In genomic region chr4:185359767-185360446, GRCh38 we compare ENCODE assay signal across 21 cellular contexts. TPM values are rescaled to one million over a fixed set of nuclear protein-coding genes. Genes with fewer than 3 reads are reported as not detected.
DNase-seq lines count a peak whose midpoint lies in the region; ATAC-seq, FAIRE-seq and TF ChIP-seq lines count a peak whose summit lies in the region.
"Had no signal": no experiment of that assay in that cellular context is flagged by ENCODE, and none has a peak within 500 bp of the region (broad histone marks: within the 10 kb centered on the region; RNA-seq: fewer than 3 reads in every experiment).

No MANE protein-coding gene starts in this region.

- H2AK5ac ChIP-seq in H9 (ENCODE audit: insufficient read length, low read length) = no peak overlapping the region

- no peak; a peak in 1 of 4 replicates for TF ChIP-seq RAD21 in K562 (CRISPR knock-in tag; conservative IDR thresholded peaks at IDR 0.05 in 1 of 2, IDR thresholded peaks at IDR 0.05 in 1 of 2)

- no peak overlapping the region for H3K56ac ChIP-seq in H9 (ENCODE audit: insufficient read length, low read depth, low read length)

- no peaks in the 10 kb centered on the region for H3K23me2 ChIP-seq in H9 (ENCODE audit: insufficient read length, low read depth, low read length, poor library complexity, severe bottlenecking)

- intact Hi-C loops in MCF 10A (cut with micrococcal nuclease) = no loop called here
- intact Hi-C loops in mammary epithelial cell (cut with micrococcal nuclease) = no loop called here
- intact Hi-C loops in K562 (cut with micrococcal nuclease) = loop anchor here (2.0 kb wide), 1 partner anchor 35 kb away; the partner anchor contains the start of gene LRP2BP

- H3K4me1 Mint-ChIP-seq in MCF 10A (ENCODE audit: insufficient read depth, unreplicated experiment) (no peaks in the 10 kb centered on the region), H9 (peaks cover 3 to 4% of the 10 kb centered on the region in 2 experiments; a peak in 3 of 4 replicates)

- WGBS in mammary epithelial cell (ENCODE audit: low coverage, missing lambda C conversion rate) = 98% methylated on average over 8 of the region's 8 CpGs
- WGBS in K562 (ENCODE audit: insufficient coverage, low coverage, missing lambda C conversion rate) = 6% methylated on average over 8 of the region's 8 CpGs
- no CpG with 5 or more reads among the region's 8 CpGs for WGBS in H9 (ENCODE audit: extremely low coverage, insufficient read length, low lambda C conversion rate)

- H3K4me3 Mint-ChIP-seq in MCF 10A (ENCODE audit: unreplicated experiment) (no peak overlapping the region), H9 (no peak overlapping the region)

- H3K4me3 ChIP-seq in mammary epithelial cell (replicated peaks in 1 of 3; ENCODE audit: insufficient read depth in 1 of 3, low read depth in 2 of 3, low read length in 3 of 3) (no peak overlapping the region), K562 (no peak overlapping the region)
- H3K4me3 ChIP-seq: MG63, Peyer's patch had no signal

- H2BK120ac ChIP-seq in H9 (ENCODE audit: low read depth, low read length, poor library complexity, severe bottlenecking) = no peak overlapping the region

- TF ChIP-seq EP300 in K562 (IDR thresholded peaks at IDR 0.05; ENCODE audit: low read length) = peak; percentile 26; the same call in 1 of the 2 replicates

- no peaks in the 10 kb centered on the region for H3K79me2 ChIP-seq in mammary epithelial cell (ENCODE audit: insufficient read depth, low read length)
- H3K79me2 ChIP-seq in K562 (ENCODE audit: control insufficient read depth, insufficient read depth, low read length) = no peaks in the 10 kb centered on the region
- no peaks in the 10 kb centered on the region for H3K79me2 ChIP-seq in H9 (ENCODE audit: insufficient read depth, low read length)
- H3K79me2 ChIP-seq: parathyroid adenoma had no signal

- H2BK20ac ChIP-seq in H9 (ENCODE audit: low read depth, low read length, poor library complexity, severe bottlenecking) = no peak overlapping the region

- POLR2A ChIA-PET in MCF 10A (lab: Yijun Ruan, JAX) = no interaction called here
- POLR2A ChIA-PET in K562 (lab: Yijun Ruan, JAX) = no interaction called here

- no peaks in the 10 kb centered on the region for H3K79me1 ChIP-seq in H9 (ENCODE audit: insufficient read depth, low read depth, low read length, poor library complexity, severe bottlenecking)

- no peaks in the 10 kb centered on the region for H3K9me1 ChIP-seq in K562 (ENCODE audit: control insufficient read depth, insufficient read depth, low read length)

- ATAC-seq in K562 = peak; percentile 73
- ATAC-seq in HG03442 (IDR thresholded peaks at IDR 0.05; ENCODE audit: unreplicated experiment) = no peak
- ATAC-seq: left colon had no signal

- FAIRE-seq in K562 (lab: Jason Lieb, UNC) = peak; percentile 82
- FAIRE-seq: endometrium had no signal

- H3K9me3 Mint-ChIP-seq in MCF 10A (ENCODE audit: unreplicated experiment) (no peaks in the 10 kb centered on the region), H9 (no peaks in the 10 kb centered on the region)

- H3K4ac ChIP-seq in H9 (ENCODE audit: low read depth, low read length) = no peak overlapping the region

- in situ Hi-C loops in mammary epithelial cell (cut with MboI; ENCODE audit: low sequenced_read_pairs in 2 of 2) = no loop called here
- in situ Hi-C loops in K562 (cut with MboI) = no loop called here

- TF ChIP-seq CTCF in MCF 10A (IDR thresholded peaks at IDR 0.05; ENCODE audit: unreplicated experiment) = no peak
- TF ChIP-seq CTCF in mammary epithelial cell (conservative IDR thresholded peaks at IDR 0.05 in 1 of 2, IDR thresholded peaks at IDR 0.05 in 1 of 2; ENCODE audit: extremely low read depth in 1 of 2, insufficient read depth in 1 of 2, low read depth in 1 of 2, low read length in 2 of 2) = no peak
- TF ChIP-seq CTCF in K562 (IDR thresholded peaks at IDR 0.05 in 2 of 3, conservative IDR thresholded peaks at IDR 0.05 in 1 of 3; ENCODE audit: insufficient read depth in 2 of 3, low read depth in 1 of 3, low read length in 3 of 3) = no peak
- TF ChIP-seq CTCF in H9 (conservative IDR thresholded peaks at IDR 0.05) = no peak

- H2AFZ ChIP-seq in mammary epithelial cell (ENCODE audit: low read depth, low read length) (no peak overlapping the region), K562 (ENCODE audit: low read depth, low read length) (peak overlapping the region; percentile 70), H9 (ENCODE audit: low read length) (no peak overlapping the region)
- H2AFZ ChIP-seq: parathyroid adenoma had no signal

- dilution Hi-C loops in mammary epithelial cell (cut with HindIII; ENCODE audit: low sequenced_read_pairs) = no loop called here

- H3K27me3 Mint-ChIP-seq in MCF 10A (ENCODE audit: insufficient read depth, unreplicated experiment) (no peaks in the 10 kb centered on the region), H9 (ENCODE audit: low read depth) (no peaks in the 10 kb centered on the region)

- no peak overlapping the region for H3K27ac ChIP-seq in mammary epithelial cell (ENCODE audit: insufficient read depth, low read depth, low read length)
- peak overlapping the region; percentile 54; the same call in 2 of the 3 replicates for H3K27ac ChIP-seq in K562 (ENCODE audit: extremely low read depth, low read depth, low read length)
- H3K27ac ChIP-seq in H9 (ENCODE audit: insufficient read length, low read depth, low read length) = no peak overlapping the region
- H3K27ac ChIP-seq: parathyroid adenoma, Peyer's patch had no signal

- H2BK5ac ChIP-seq in H9 (ENCODE audit: insufficient read length, low read length) = no peak overlapping the region

- H3K23ac ChIP-seq in H9 (ENCODE audit: insufficient read length, low read depth, low read length) = no peak overlapping the region

- no peak overlapping the region for H2BK12ac ChIP-seq in H9 (ENCODE audit: insufficient read length, low read depth, low read length)

- no peak overlapping the region for H4K5ac ChIP-seq in H9 (ENCODE audit: insufficient read length, low read depth, low read length)

- no peak overlapping the region for H4K8ac ChIP-seq in H9 (replicated peaks; ENCODE audit: insufficient read length, low read depth, low read length)

- H3K9me3 ChIP-seq in mammary epithelial cell (replicated peaks; ENCODE audit: insufficient read depth, low read length) (no peaks in the 10 kb centered on the region), K562 (replicated peaks; ENCODE audit: control insufficient read depth, insufficient read depth, low read depth, low read length) (no peaks in the 10 kb centered on the region), H9 (ENCODE audit: control insufficient read depth, low read depth, low read length) (no peaks in the 10 kb centered on the region)
- H3K9me3 ChIP-seq: MG63, Peyer's patch had no signal

- H3K36me3 Mint-ChIP-seq in MCF 10A (ENCODE audit: insufficient read depth, unreplicated experiment) = peaks cover 7% of the 10 kb centered on the region
- H3K36me3 Mint-ChIP-seq in H9 (ENCODE audit: insufficient read depth in 1 of 3, low read depth in 3 of 3) = peaks cover 2 to 36% (median 15%) of the 10 kb centered on the region in 3 experiments; a peak in 5 of 7 replicates

- no peak overlapping the region for H3T11ph ChIP-seq in H9 (ENCODE audit: low read length)

- H3K4me1 ChIP-seq in mammary epithelial cell (ENCODE audit: insufficient read depth, low read length) (no peaks in the 10 kb centered on the region), K562 (replicated peaks in 1 of 2; ENCODE audit: control insufficient read depth in 2 of 2, insufficient read depth in 2 of 2, low read length in 2 of 2) (peaks cover 13 to 37% of the 10 kb centered on the region in 2 experiments), H9 (ENCODE audit: insufficient read depth, low read length) (no peaks in the 10 kb centered on the region)
- H3K4me1 ChIP-seq: parathyroid adenoma, Peyer's patch had no signal

- CTCF ChIA-PET in MCF 10A (lab: Yijun Ruan, JAX) = interaction anchor here (1.0 kb wide), 1 partner anchor 65 kb away, joined by 3 read pairs; no protein-coding TSS in a partner anchor
- CTCF ChIA-PET in mammary epithelial cell (lab: Charles Lee; ENCODE audit: low non-redundant PET) = no interaction called here
- CTCF ChIA-PET in K562 (lab: Yijun Ruan, JAX; ENCODE audit: low intra/inter-chr PET ratio) = no interaction called here

- H3K9ac ChIP-seq in mammary epithelial cell (ENCODE audit: insufficient read depth, low read length) (no peak overlapping the region), K562 (ENCODE audit: insufficient read depth in 1 of 2, low read depth in 2 of 2, low read length in 2 of 2) (peak overlapping the region in 1 of 2 experiments; percentile 23; a peak in 2 of 4 replicates), H9 (ENCODE audit: extremely low read depth, insufficient read length, low read length) (no peak overlapping the region)
- H3K9ac ChIP-seq: parathyroid adenoma had no signal

- H3K27me3 ChIP-seq in mammary epithelial cell (ENCODE audit: insufficient read depth, low read length) (no peaks in the 10 kb centered on the region), K562 (ENCODE audit: control insufficient read depth in 2 of 2, insufficient read depth in 2 of 2, low read length in 2 of 2) (no peaks in the 10 kb centered on the region), H9 (ENCODE audit: insufficient read depth, low read length) (no peaks in the 10 kb centered on the region)
- H3K27me3 ChIP-seq: MG63, Peyer's patch had no signal

- H3K36me3 ChIP-seq in mammary epithelial cell (ENCODE audit: insufficient read depth, low read length) (no peaks in the 10 kb centered on the region), K562 (ENCODE audit: control insufficient read depth, insufficient read depth, low read length) (no peaks in the 10 kb centered on the region; the same call in 2 of the 3 replicates)
- H3K36me3 ChIP-seq: MG63 had no signal

- no peak overlapping the region for H4K91ac ChIP-seq in H9 (ENCODE audit: insufficient read length, low read depth, low read length)

- DNase-seq in MCF 10A (ENCODE audit: unreplicated experiment) (peak; percentile 14), mammary epithelial cell (no peak), K562 (ENCODE audit: extremely low read depth in 1 of 4, low spot score in 3 of 4) (peak; percentile 21 to 79 (median 47)), glomerular visceral epithelial cell (ENCODE audit: extremely low spot score) (peak; percentile 12), H9 (no peak), inferior parietal cortex (ENCODE audit: extremely low spot score) (no peak), middle frontal gyrus (ENCODE audit: extremely low spot score, low spot score) (no peak)
- DNase-seq: 8988T; activated CD4-positive, CD25-positive, alpha-beta regulatory T cell treated with anti-CD3 and anti-CD28 coated beads, Interleukin-2, amount 50 U/mL, for 72 hours; activated naive CD4-positive, alpha-beta T cell treated with Interleukin-2 at 50 U/mL for 16 hours; COR-L47; GDM1; hippocampal formation; left colon; NCI-H2081; NCI-H69; Peyer's patch had no signal

- H3K4me2 ChIP-seq in mammary epithelial cell (ENCODE audit: insufficient read depth, low read depth, low read length) (no peak overlapping the region), K562 (ENCODE audit: insufficient read depth, low read length) (peak overlapping the region; percentile 40; the same call in 1 of the 2 replicates), H9 (ENCODE audit: insufficient read depth, insufficient read length, low read length) (no peak overlapping the region)

- no peak for TF ChIP-seq POLR2A in K562 (conservative IDR thresholded peaks at IDR 0.05)

- BruUV-seq in MCF 10A (replicated peaks; lab: Mats Ljungman, UMichigan) (no TSS peak), mammary epithelial cell (replicated peaks; lab: Mats Ljungman, UMichigan) (no TSS peak), K562 (replicated peaks; lab: Mats Ljungman, UMichigan) (no TSS peak)

- no peak overlapping the region for H3K18ac ChIP-seq in H9 (ENCODE audit: insufficient read length, low read depth, low read length)

- no peak overlapping the region for H3K14ac ChIP-seq in H9 (ENCODE audit: insufficient read depth, low read length)

- no peak overlapping the region for H2BK15ac ChIP-seq in H9 (ENCODE audit: low read depth, low read length)

- no peak overlapping the region for H3K27ac Mint-ChIP-seq in MCF 10A (ENCODE audit: low read depth, unreplicated experiment)
- no peak overlapping the region for H3K27ac Mint-ChIP-seq in H9

- H4K20me1 ChIP-seq in mammary epithelial cell (ENCODE audit: insufficient read depth, low read length) = no peaks in the 10 kb centered on the region
- H4K20me1 ChIP-seq in K562 (replicated peaks; ENCODE audit: control insufficient read depth, insufficient read depth, low read length) = no peaks in the 10 kb centered on the region
- H4K20me1 ChIP-seq in H9 (ENCODE audit: control insufficient read depth, insufficient read depth, insufficient read length) = no peaks in the 10 kb centered on the region

RNA-seq across cellular contexts. Expression of gene LRP2BP, which starts 35.8 kb away (rescaled TPM):
- total RNA-seq in MCF 10A (2022) (0.64 and 0.70 TPM in 2 replicates), mammary epithelial cell (under 1 TPM; 0.49 to 0.50 TPM), K562 (2014; rRNA removed) (0.24 and 0.91 TPM in 2 replicates), K562 (2014; rRNA removed; fragmentation: Illumina TruSeq; extraction: Trizol) (0.62 and 1.1 TPM in 2 replicates), K562 (2015; rRNA removed; fragmentation: Illumina TruSeq; extraction: Trizol) (0.45 and 0.62 TPM in 2 replicates), K562 (2021) (0.40 and 0.42 TPM in 2 replicates), H9 (2021) (0.20 and 0.46 TPM in 2 replicates)
- polyA plus RNA-seq in mammary epithelial cell (0.12 TPM), K562 (2011; rRNA removed) (2.1 TPM in 2 replicates), K562 (2014; fragmentation: Illumina TruSeq; extraction: Trizol) (0.22 and 0.45 TPM in 2 replicates), K562 (2014; fragmentation: Nextera tagmentation; extraction: Ambion mirVana) (under 1 TPM; 0.51 to 0.59 TPM), K562 (2014; rRNA removed) (0.49 and 0.78 TPM in 2 replicates)
- not detected for polyA minus RNA-seq in mammary epithelial cell
- 2.8 and 10.2 TPM in 2 replicates for total RNA-seq in K562 (2011; cell fraction: chromatin; rRNA removed; ENCODE audit: low replicate concordance)
- 1.5 and 2.1 TPM in 2 replicates for total RNA-seq in K562 (2011; cell fraction: nucleolus; rRNA removed)
- 5.4 and 7.9 TPM in 2 replicates for total RNA-seq in K562 (2011; cell fraction: nucleoplasm; rRNA removed)
- polyA plus RNA-seq in K562 (2011; cell fraction: cytosol; rRNA removed) = 0.22 and 0.47 TPM in 2 replicates
- polyA plus RNA-seq in K562 (2011; cell fraction: nucleus; rRNA removed) = 4.4 and 6.1 TPM in 2 replicates
- 0.62 and 1.2 TPM in 2 replicates for polyA plus RNA-seq in K562 (2012)
- 1.8 and 2.5 TPM in 2 replicates for polyA minus RNA-seq in K562 (2011; rRNA and poly(A)+ RNA removed)
- polyA minus RNA-seq in K562 (2011; cell fraction: cytosol; rRNA and poly(A)+ RNA removed) = 0.46 TPM in 1 of 2 replicates, not detected in the other
- polyA minus RNA-seq in K562 (2011; cell fraction: nucleus; rRNA and poly(A)+ RNA removed) = 1.9 and 3.8 TPM in 2 replicates

RNA-seq across cellular contexts. Expression of gene ANKRD37, which starts 36.7 kb away (rescaled TPM):
- 4.4 and 5.5 TPM in 2 replicates for total RNA-seq in MCF 10A (2022)
- 1 to 10 TPM; 1.8 to 4.8 TPM for total RNA-seq in mammary epithelial cell
- 11.6 TPM for polyA plus RNA-seq in mammary epithelial cell
- 8.4 TPM for polyA minus RNA-seq in mammary epithelial cell
- total RNA-seq in K562 (2011; cell fraction: chromatin; rRNA removed; ENCODE audit: low replicate concordance) = 16.6 and 36.8 TPM in 2 replicates
- 19.0 and 25.1 TPM in 2 replicates for total RNA-seq in K562 (2011; cell fraction: nucleolus; rRNA removed)
- total RNA-seq in K562 (2011; cell fraction: nucleoplasm; rRNA removed) = 23.8 and 26.5 TPM in 2 replicates
- 3.8 and 6.5 TPM in 2 replicates for total RNA-seq in K562 (2014; rRNA removed)
- 2.5 and 3.6 TPM in 2 replicates for total RNA-seq in K562 (2014; rRNA removed; fragmentation: Illumina TruSeq; extraction: Trizol)
- total RNA-seq in K562 (2015; rRNA removed; fragmentation: Illumina TruSeq; extraction: Trizol) = 2.1 and 2.3 TPM in 2 replicates
- 6.1 and 8.3 TPM in 2 replicates for total RNA-seq in K562 (2021)
- polyA plus RNA-seq in K562 (2011; rRNA removed) = 53.7 and 57.3 TPM in 2 replicates
- polyA plus RNA-seq in K562 (2011; cell fraction: cytosol; rRNA removed) = 31.7 and 42.0 TPM in 2 replicates
- polyA plus RNA-seq in K562 (2011; cell fraction: nucleus; rRNA removed) = 43.2 and 57.2 TPM in 2 replicates
- polyA plus RNA-seq in K562 (2012) = 9.2 and 12.4 TPM in 2 replicates
- 1.9 and 3.3 TPM in 2 replicates for polyA plus RNA-seq in K562 (2014; fragmentation: Illumina TruSeq; extraction: Trizol)
- 1 to 10 TPM; 1.3 to 3.1 TPM for polyA plus RNA-seq in K562 (2014; fragmentation: Nextera tagmentation; extraction: Ambion mirVana)
- polyA plus RNA-seq in K562 (2014; rRNA removed) = 5.1 and 11.5 TPM in 2 replicates
- polyA minus RNA-seq in K562 (2011; rRNA and poly(A)+ RNA removed) = 20.3 and 21.4 TPM in 2 replicates
- polyA minus RNA-seq in K562 (2011; cell fraction: cytosol; rRNA and poly(A)+ RNA removed) = 11.2 and 14.8 TPM in 2 replicates
- 21.1 and 29.7 TPM in 2 replicates for polyA minus RNA-seq in K562 (2011; cell fraction: nucleus; rRNA and poly(A)+ RNA removed)
- 3.7 and 5.0 TPM in 2 replicates for total RNA-seq in H9 (2021)

Comparison
In these comparisons a context has a peak if more than half of its experiments do, and no peak if none do; other contexts are left out.
1. DNase-seq: peak in MCF 10A (single experiment), K562 (4 of 4) and glomerular visceral epithelial cell (single experiment); none in mammary epithelial cell (single experiment), H9 (single experiment), inferior parietal cortex (single experiment) and middle frontal gyrus (single experiment).